Comparison of ENCODE assay signal across 1 cellular context in the genomic region with DNA sequence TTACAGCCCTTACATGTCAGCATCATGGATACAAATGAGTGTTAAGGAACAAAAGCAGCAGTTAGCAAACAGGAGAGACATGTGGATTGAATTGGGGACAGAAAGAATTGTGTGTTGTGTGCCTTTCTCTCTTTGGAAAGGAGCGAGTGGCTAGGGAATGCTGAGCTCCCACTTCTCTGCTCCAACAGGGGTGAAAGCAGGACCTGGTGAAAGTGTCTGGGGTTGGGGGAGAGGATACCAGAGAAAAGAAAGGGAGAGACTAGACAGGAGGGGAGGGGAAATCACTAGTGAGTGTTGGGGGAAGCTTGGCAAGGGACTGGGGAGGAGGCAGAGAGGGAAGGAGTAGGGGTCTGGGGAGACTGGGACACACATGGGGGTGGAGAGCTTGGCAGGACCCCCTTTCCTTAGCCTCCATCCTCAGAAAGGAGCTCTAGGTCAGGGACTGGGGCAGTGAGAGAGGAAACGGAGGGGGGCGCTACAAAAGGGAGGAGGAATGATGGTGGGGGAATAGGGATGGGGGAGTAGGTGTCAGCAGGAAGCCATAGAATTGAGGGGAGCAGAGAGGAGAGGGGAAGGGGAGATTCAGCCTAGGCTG.
TF ChIP-seq lines count a peak whose summit lies in the region.

No MANE protein-coding gene starts in this region.

TF ChIP-seq in endothelial cell of umbilical vein, 7 proteins besides CTCF, POLR2A, EP300 and RAD21 (continued from another document):
- TF ChIP-seq, protein P1, sequence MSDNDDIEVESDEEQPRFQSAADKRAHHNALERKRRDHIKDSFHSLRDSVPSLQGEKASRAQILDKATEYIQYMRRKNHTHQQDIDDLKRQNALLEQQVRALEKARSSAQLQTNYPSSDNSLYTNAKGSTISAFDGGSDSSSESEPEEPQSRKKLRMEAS (IDR thresholded peaks at IDR 0.05; ENCODE audit: insufficient read depth, insufficient read length), result no peak
- TF ChIP-seq EZH2 (IDR thresholded peaks at IDR 0.05; ENCODE audit: borderline replicate concordance, low read depth, low read length, severe bottlenecking), result no peak
